Comparison of ENCODE assay signal across 8 cellular contexts in the genomic region with DNA sequence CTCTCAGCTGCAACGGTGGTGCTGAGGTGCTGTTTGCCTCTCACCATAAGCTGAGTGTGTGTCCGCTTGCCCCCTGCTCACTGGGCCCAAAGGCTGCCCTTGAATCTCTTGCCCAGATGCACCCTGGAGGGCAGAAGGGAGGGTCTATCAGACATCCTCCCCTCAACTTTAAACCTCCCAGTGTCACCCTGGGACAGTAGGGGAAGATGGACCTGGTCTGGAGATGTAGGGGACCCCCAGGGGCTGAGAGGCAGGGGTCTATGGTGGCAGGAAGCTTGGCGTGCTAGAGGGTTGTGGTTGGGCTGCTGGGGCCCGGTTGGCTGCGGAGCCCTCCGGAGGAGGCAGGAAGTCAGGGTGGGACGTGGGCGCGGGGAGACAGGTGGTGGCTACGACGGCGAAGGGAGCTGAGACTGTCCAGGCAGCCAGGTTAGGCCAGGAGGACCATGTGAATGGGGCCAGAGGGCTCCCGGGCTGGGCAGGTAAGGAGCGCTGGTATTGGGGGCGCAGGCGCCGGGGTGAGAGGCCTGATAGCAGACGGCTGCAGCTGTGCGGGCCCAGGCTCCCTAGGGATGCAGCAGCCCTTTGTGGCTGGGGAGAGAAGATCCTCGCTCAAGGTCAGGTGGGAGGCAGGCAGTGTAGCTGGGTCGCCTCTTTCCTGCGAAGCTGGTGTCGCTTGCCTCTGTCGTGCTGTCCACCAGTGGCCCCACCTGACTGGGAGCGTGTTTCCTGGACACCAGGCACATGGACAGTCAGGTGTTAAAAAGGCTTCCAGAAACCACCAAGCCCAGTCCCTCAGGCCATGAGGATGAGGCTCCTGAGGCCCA. TPM values are rescaled to one million over a fixed set of nuclear protein-coding genes. Genes with fewer than 3 reads are reported as not detected.
A peak's percentile ranks its signal among the peaks of the same experiment; 100 is the strongest.
DNase-seq lines count a peak whose midpoint lies in the region; ATAC-seq and TF ChIP-seq lines count a peak whose summit lies in the region.

A gene (plus strand): TSS at position 373 of the 824 bp plus-strand sequence. CDS start 23,065 bp downstream, outside the sequence.

- H3K27ac Mint-ChIP-seq in MCF 10A (ENCODE audit: low read depth, unreplicated experiment) = no peak within 1 kb of the TSS
- peak within 1 kb of the TSS; percentile 97 for H3K27ac Mint-ChIP-seq in activated T-helper 17 cell treated with anti-CD3 and anti-CD28 coated beads, Interleukin-2, amount 50 U/mL, for 72 hours
- peak within 1 kb of the TSS; percentile 92 to 99 (median 99) for H3K27ac Mint-ChIP-seq in naive thymus-derived CD4-positive, alpha-beta T cell
- peak within 1 kb of the TSS; percentile 20 for H3K27ac Mint-ChIP-seq in type B pancreatic cell

- H3K27me3 ChIP-seq in breast epithelium = no peaks in the 10 kb centered on the region
- H3K27me3 ChIP-seq in naive thymus-derived CD4-positive, alpha-beta T cell (ENCODE audit: control insufficient read depth in 2 of 2, insufficient read depth in 2 of 2, low read length in 2 of 2) = no peaks in the 10 kb centered on the region

- POLR2A ChIA-PET in MCF 10A (lab: Yijun Ruan, JAX) = no interaction called here
- POLR2A ChIA-PET in naive thymus-derived CD4-positive, alpha-beta T cell (lab: Charles Lee) = interaction anchor here (0.7 to 28.2 kb wide), 27 partner anchors 3 to 362 kb away, joined by 3 to 738 read pairs (median 6); a partner anchor contains a TSS

- no peaks in the 10 kb centered on the region for H3K36me3 Mint-ChIP-seq in MCF 10A (ENCODE audit: insufficient read depth, unreplicated experiment)
- H3K36me3 Mint-ChIP-seq in activated T-helper 17 cell treated with anti-CD3 and anti-CD28 coated beads, Interleukin-2, amount 50 U/mL, for 72 hours (ENCODE audit: low read depth) = peaks cover 50% of the 10 kb centered on the region
- peaks cover 12 to 38% (median 24%) of the 10 kb centered on the region in 5 donors for H3K36me3 Mint-ChIP-seq in naive thymus-derived CD4-positive, alpha-beta T cell
- H3K36me3 Mint-ChIP-seq in type B pancreatic cell = no peaks in the 10 kb centered on the region

- no peak for TF ChIP-seq POLR2A in breast epithelium (IDR thresholded peaks at IDR 0.05)

- DNase-seq in breast epithelium (ENCODE audit: low spot score in 2 of 2) (no peak), MCF 10A (ENCODE audit: unreplicated experiment) (no peak), type B pancreatic cell (ENCODE audit: extremely low spot score, unreplicated experiment) (no peak), NCI-H2107 treated with DMSO at 0.1 percent for 48 hours (lab: John Stamatoyannopoulos, UW; ENCODE audit: unreplicated experiment) (no peak)
- DNase-seq in naive thymus-derived CD4-positive, alpha-beta T cell = peak in 7 of 9 donors; percentile 61 to 78 (median 68)

- H3K4me1 Mint-ChIP-seq in MCF 10A (ENCODE audit: insufficient read depth, unreplicated experiment) (peaks cover 7% of the 10 kb centered on the region), type B pancreatic cell (ENCODE audit: unreplicated experiment) (peaks cover 16% of the 10 kb centered on the region)
- peaks cover 35% of the 10 kb centered on the region for H3K4me1 Mint-ChIP-seq in activated T-helper 17 cell treated with anti-CD3 and anti-CD28 coated beads, Interleukin-2, amount 50 U/mL, for 72 hours
- H3K4me1 Mint-ChIP-seq in naive thymus-derived CD4-positive, alpha-beta T cell = peaks cover 38 to 69% (median 54%) of the 10 kb centered on the region in 7 donors

- CTCF ChIA-PET in MCF 10A (lab: Yijun Ruan, JAX) = interaction anchor here (0.8 kb wide), 2 partner anchors 10 to 11 kb away, joined by 3 to 4 read pairs; no protein-coding TSS in a partner anchor
- CTCF ChIA-PET in naive thymus-derived CD4-positive, alpha-beta T cell (lab: Charles Lee) = interaction anchor here (1.0 to 4.6 kb wide), 11 partner anchors 11 to 313 kb away, joined by 3 to 38 read pairs (median 4); a partner anchor contains a TSS

- peak; percentile 50 for ATAC-seq in activated T-helper 17 cell treated with anti-CD3 and anti-CD28 coated beads, Interleukin-2, amount 50 U/mL, for 72 hours (replicated peaks)
- ATAC-seq in naive thymus-derived CD4-positive, alpha-beta T cell = no peak
- no peak for ATAC-seq in GM19035 (IDR thresholded peaks at IDR 0.05; ENCODE audit: unreplicated experiment)
- no peak for ATAC-seq in GM19463 (IDR thresholded peaks at IDR 0.05; ENCODE audit: unreplicated experiment)

- H3K9me3 Mint-ChIP-seq in MCF 10A (ENCODE audit: unreplicated experiment) (no peaks in the 10 kb centered on the region), type B pancreatic cell (no peaks in the 10 kb centered on the region)
- H3K9me3 Mint-ChIP-seq in activated T-helper 17 cell treated with anti-CD3 and anti-CD28 coated beads, Interleukin-2, amount 50 U/mL, for 72 hours = no peaks in the 10 kb centered on the region
- H3K9me3 Mint-ChIP-seq in naive thymus-derived CD4-positive, alpha-beta T cell = peaks cover 0 to 2% (median 0%) of the 10 kb centered on the region in 11 donors

- intact Hi-C loops in breast epithelium (cut with DNase I; ENCODE audit: low total_unique reads) = no loop called here
- intact Hi-C loops in MCF 10A (cut with micrococcal nuclease) = no loop called here
- intact Hi-C loops in naive thymus-derived CD4-positive, alpha-beta T cell (cut with micrococcal nuclease) = loop anchor here (1.0 to 5.0 kb wide), 11 partner anchors 11 to 400 kb away; a partner anchor contains a TSS

- H3K4me3 Mint-ChIP-seq in MCF 10A (ENCODE audit: unreplicated experiment) (no peak within 1 kb of the TSS), type B pancreatic cell (no peak within 1 kb of the TSS)
- peak within 1 kb of the TSS; percentile 99 for H3K4me3 Mint-ChIP-seq in activated T-helper 17 cell treated with anti-CD3 and anti-CD28 coated beads, Interleukin-2, amount 50 U/mL, for 72 hours
- H3K4me3 Mint-ChIP-seq in naive thymus-derived CD4-positive, alpha-beta T cell = peak within 1 kb of the TSS; percentile 92 to 100 (median 100)

- H3K4me1 ChIP-seq in breast epithelium = peaks cover 3 to 10% of the 10 kb centered on the region in 2 donors
- H3K4me1 ChIP-seq in naive thymus-derived CD4-positive, alpha-beta T cell (ENCODE audit: control insufficient read depth in 2 of 2, insufficient read depth in 2 of 2, low read length in 2 of 2) = peaks cover 42 to 46% of the 10 kb centered on the region in 2 donors

- no peaks in the 10 kb centered on the region for H3K9me3 ChIP-seq in breast epithelium
- no peaks in the 10 kb centered on the region for H3K9me3 ChIP-seq in naive thymus-derived CD4-positive, alpha-beta T cell (ENCODE audit: control insufficient read depth in 2 of 3, low read length in 3 of 3)

- H3K27ac ChIP-seq in breast epithelium = peak within 1 kb of the TSS; percentile 68 to 74
- peak within 1 kb of the TSS; percentile 91 for H3K27ac ChIP-seq in naive thymus-derived CD4-positive, alpha-beta T cell (ENCODE audit: low read depth, low read length)

- H3K4me3 ChIP-seq in breast epithelium = peak within 1 kb of the TSS in 2 of 3 donors; percentile 22 to 24
- peak within 1 kb of the TSS; percentile 69 for H3K4me3 ChIP-seq in naive thymus-derived CD4-positive, alpha-beta T cell (ENCODE audit: low read length)

- no peaks in the 10 kb centered on the region for H3K27me3 Mint-ChIP-seq in MCF 10A (ENCODE audit: insufficient read depth, unreplicated experiment)
- H3K27me3 Mint-ChIP-seq in activated T-helper 17 cell treated with anti-CD3 and anti-CD28 coated beads, Interleukin-2, amount 50 U/mL, for 72 hours = no peaks in the 10 kb centered on the region
- peaks cover 0 to 2% (median 0%) of the 10 kb centered on the region in 5 donors for H3K27me3 Mint-ChIP-seq in naive thymus-derived CD4-positive, alpha-beta T cell
- peaks cover 5% of the 10 kb centered on the region for H3K27me3 Mint-ChIP-seq in type B pancreatic cell

- BruUV-seq in MCF 10A (replicated peaks; lab: Mats Ljungman, UMichigan) = no TSS peak

- no peak for TF ChIP-seq CTCF in breast epithelium (IDR thresholded peaks at IDR 0.05)
- no peak for TF ChIP-seq CTCF in MCF 10A (IDR thresholded peaks at IDR 0.05; ENCODE audit: unreplicated experiment)
- no peak for TF ChIP-seq CTCF in type B pancreatic cell (conservative IDR thresholded peaks at IDR 0.05)

- no peaks in the 10 kb centered on the region for H3K36me3 ChIP-seq in breast epithelium
- H3K36me3 ChIP-seq in naive thymus-derived CD4-positive, alpha-beta T cell (ENCODE audit: control insufficient read depth in 2 of 3, insufficient read depth in 3 of 3, low read length in 3 of 3) = peaks cover 0 to 17% (median 0%) of the 10 kb centered on the region in 3 experiments

RNA-seq across cellular contexts. Expression of the gene that starts here (rescaled TPM):
- total RNA-seq in breast epithelium (1 to 10 TPM; 2.4 to 4.1 (median 2.9) TPM), MCF 10A (2022) (not detected in 2 replicates), type B pancreatic cell (ENCODE audit: low replicate concordance) (not detected in 2 replicates)
- total RNA-seq in activated T-helper 17 cell treated with anti-CD3 and anti-CD28 coated beads, Interleukin-2, amount 50 U/mL, for 72 hours = 100 to 1,000 TPM; 228 to 323 TPM
- total RNA-seq in naive thymus-derived CD4-positive, alpha-beta T cell = 100 to 1,000 TPM; 245 to 509 (median 469) TPM
- polyA plus RNA-seq in naive thymus-derived CD4-positive, alpha-beta T cell = 1,000 to 10,000 TPM in 1 of 2 donors, 100 to 1,000 TPM in 1; 897 to 1,109 TPM

Comparison
In these comparisons a context has a peak if more than half of its experiments do, and no peak if none do; other contexts are left out.
1. RNA of the gene that starts here (total RNA-seq): 245 to 509 TPM in naive thymus-derived CD4-positive, alpha-beta T cell and 228 to 323 TPM in activated T-helper 17 cell treated with anti-CD3 and anti-CD28 coated beads, Interleukin-2, amount 50 U/mL, for 72 hours; 2.4 to 4.1 TPM in breast epithelium, not detected in MCF 10A and not detected in type B pancreatic cell; every median in the first group is over 10 times any median in the second.
2. DNase-seq: peak in naive thymus-derived CD4-positive, alpha-beta T cell (7 of 9); none in breast epithelium (0 of 2), MCF 10A (single experiment), type B pancreatic cell (single experiment) and NCI-H2107 treated with DMSO at 0.1 percent for 48 hours (single experiment).
3. H3K4me3 Mint-ChIP-seq: peak in activated T-helper 17 cell treated with anti-CD3 and anti-CD28 coated beads, Interleukin-2, amount 50 U/mL, for 72 hours (single experiment) and naive thymus-derived CD4-positive, alpha-beta T cell (10 of 10); none in MCF 10A (single experiment) and type B pancreatic cell (single experiment).
4. intact Hi-C loops: an anchor here in naive thymus-derived CD4-positive, alpha-beta T cell (1.0 to 5.0 kb wide); none called in breast epithelium and MCF 10A.